Comparison of ENCODE assay signal across 8 cellular contexts in the genomic region with DNA sequence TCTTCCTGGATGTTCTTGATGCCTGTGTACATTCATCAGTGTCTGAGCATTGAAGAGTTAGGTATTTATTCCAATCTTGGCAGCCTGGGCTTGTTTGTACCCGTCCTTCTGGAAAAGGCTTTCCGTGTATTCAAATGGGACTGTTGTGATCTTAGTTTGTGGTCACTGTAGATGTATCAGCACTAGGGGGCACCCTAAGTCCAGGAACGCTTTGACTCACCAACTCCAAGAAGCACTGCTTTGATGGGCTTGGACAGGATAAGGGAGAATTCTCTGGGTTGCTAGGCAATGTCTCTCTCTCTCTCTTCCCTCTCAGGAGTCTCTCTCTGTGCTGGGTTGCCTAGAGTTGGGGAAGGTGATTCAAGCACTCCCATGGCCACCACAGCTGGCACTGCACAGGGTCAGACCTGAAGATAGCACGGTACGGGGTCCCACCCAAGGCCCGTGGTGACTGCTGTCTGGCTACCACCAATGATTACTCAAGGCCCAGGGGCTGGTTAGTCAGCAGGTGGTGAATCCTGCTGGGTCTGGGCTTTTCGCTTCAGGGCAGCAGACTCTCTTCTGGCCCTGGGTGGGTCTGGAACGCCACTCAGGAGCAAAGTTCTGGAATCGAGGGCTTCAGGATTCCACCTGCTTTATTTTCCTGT.
DNase-seq lines count a peak whose midpoint lies in the region; ATAC-seq and TF ChIP-seq lines count a peak whose summit lies in the region.

No MANE protein-coding gene starts in this region.

- H3K4me1 Mint-ChIP-seq in activated CD8-positive, alpha-beta T cell treated with anti-CD3 and anti-CD28 coated beads, Interleukin-2, amount 10 ng/mL, durations not matched to agents 7 days and 5 days (ENCODE audit: low read depth) = no peaks in the 10 kb centered on the region
- H3K4me1 Mint-ChIP-seq in effector memory CD8-positive, alpha-beta T cell (ENCODE audit: low read depth in 2 of 2) = peaks cover 0 to 8% of the 10 kb centered on the region in 2 donors

- peaks cover 4% of the 10 kb centered on the region for H3K4me1 ChIP-seq in left ventricle myocardium inferior

- H3K36me3 Mint-ChIP-seq in activated CD8-positive, alpha-beta T cell treated with anti-CD3 and anti-CD28 coated beads, Interleukin-2, amount 10 ng/mL, durations not matched to agents 7 days and 5 days (ENCODE audit: low read depth) = peaks cover 31% of the 10 kb centered on the region
- H3K36me3 Mint-ChIP-seq in effector memory CD8-positive, alpha-beta T cell (ENCODE audit: insufficient read depth) = peaks cover 29% of the 10 kb centered on the region

- H3K27ac Mint-ChIP-seq in activated CD8-positive, alpha-beta T cell treated with anti-CD3 and anti-CD28 coated beads, Interleukin-2, amount 10 ng/mL, durations not matched to agents 7 days and 5 days = no peak overlapping the region
- peak overlapping the region in 1 of 2 donors; percentile 70 for H3K27ac Mint-ChIP-seq in effector memory CD8-positive, alpha-beta T cell

- CTCF ChIA-PET in activated CD8-positive, alpha-beta T cell treated with anti-CD3 and anti-CD28 coated beads, Interleukin-2, amount 10 ng/mL, durations not matched to agents 7 days and 5 days (lab: Charles Lee) = interaction anchor here (0.8 to 2.5 kb wide), 2 partner anchors 10 to 31 kb away, joined by 3 to 10 read pairs; no protein-coding TSS in a partner anchor

- no peak overlapping the region for H3K4me3 Mint-ChIP-seq in activated CD8-positive, alpha-beta T cell treated with anti-CD3 and anti-CD28 coated beads, Interleukin-2, amount 10 ng/mL, durations not matched to agents 7 days and 5 days
- H3K4me3 Mint-ChIP-seq in effector memory CD8-positive, alpha-beta T cell = no peak overlapping the region

- no peak for ATAC-seq in activated CD8-positive, alpha-beta T cell treated with anti-CD3 and anti-CD28 coated beads, Interleukin-2, amount 10 ng/mL, durations not matched to agents 7 days and 5 days
- ATAC-seq in GM21717 (IDR thresholded peaks at IDR 0.05; ENCODE audit: unreplicated experiment) = no peak
- no peak for ATAC-seq in effector memory CD8-positive, alpha-beta T cell (replicated peaks)

- no peak overlapping the region for H3K4me3 ChIP-seq in left ventricle myocardium inferior

- no peaks in the 10 kb centered on the region for H3K27me3 Mint-ChIP-seq in activated CD8-positive, alpha-beta T cell treated with anti-CD3 and anti-CD28 coated beads, Interleukin-2, amount 10 ng/mL, durations not matched to agents 7 days and 5 days (ENCODE audit: low read depth)
- H3K27me3 Mint-ChIP-seq in effector memory CD8-positive, alpha-beta T cell = no peaks in the 10 kb centered on the region

- POLR2A ChIA-PET in activated CD8-positive, alpha-beta T cell treated with anti-CD3 and anti-CD28 coated beads, Interleukin-2, amount 10 ng/mL, durations not matched to agents 7 days and 5 days (lab: Charles Lee) = no interaction called here

- intact Hi-C loops in left ventricle myocardium inferior (cut with micrococcal nuclease) = loop anchor here (10.0 kb wide), 1 partner anchor 134 kb away; no protein-coding TSS in a partner anchor

- no peak overlapping the region for H3K27ac ChIP-seq in left ventricle myocardium inferior (replicated peaks)

- peak; percentile 72 for TF ChIP-seq CTCF in left ventricle myocardium inferior (IDR thresholded peaks at IDR 0.05; ENCODE audit: borderline replicate concordance)

- no peaks in the 10 kb centered on the region for H3K9me3 Mint-ChIP-seq in activated CD8-positive, alpha-beta T cell treated with anti-CD3 and anti-CD28 coated beads, Interleukin-2, amount 10 ng/mL, durations not matched to agents 7 days and 5 days (ENCODE audit: insufficient read depth)
- H3K9me3 Mint-ChIP-seq in effector memory CD8-positive, alpha-beta T cell = no peaks in the 10 kb centered on the region

- no peaks in the 10 kb centered on the region for H3K27me3 ChIP-seq in left ventricle myocardium inferior (ENCODE audit: low read depth)

- DNase-seq in 8988T (peak; percentile 45), EL (peak; percentile 80), NCI-H1105 treated with DMSO at 0.1 percent for 48 hours (lab: John Stamatoyannopoulos, UW) (peak; percentile 32), left ventricle myocardium inferior (no peak)
- DNase-seq in activated CD8-positive, alpha-beta T cell treated with anti-CD3 and anti-CD28 coated beads, Interleukin-2, amount 10 ng/mL, durations not matched to agents 7 days and 5 days = peak; percentile 43
- DNase-seq in stimulated activated CD8-positive, alpha-beta memory T cell treated with anti-CD3 and anti-CD28 coated beads, Interleukin-4, amount 100 ng/mL, for 48 hours = peak; percentile 43
- DNase-seq in effector memory CD8-positive, alpha-beta T cell = no peak

- H3K9me3 ChIP-seq in left ventricle myocardium inferior (replicated peaks) = no peaks in the 10 kb centered on the region

- peaks cover 11% of the 10 kb centered on the region for H3K36me3 ChIP-seq in left ventricle myocardium inferior

Comparison
In these comparisons a context has a peak if more than half of its experiments do, and no peak if none do; other contexts are left out.
1. DNase-seq: peak in 8988T (single experiment), EL (single experiment), NCI-H1105 treated with DMSO at 0.1 percent for 48 hours (single experiment), activated CD8-positive, alpha-beta T cell treated with anti-CD3 and anti-CD28 coated beads, Interleukin-2, amount 10 ng/mL, durations not matched to agents 7 days and 5 days (single experiment) and stimulated activated CD8-positive, alpha-beta memory T cell treated with anti-CD3 and anti-CD28 coated beads, Interleukin-4, amount 100 ng/mL, for 48 hours (single experiment); none in left ventricle myocardium inferior (single experiment) and effector memory CD8-positive, alpha-beta T cell (0 of 3).